Comparison of ENCODE assay signal across 6 cellular contexts in the genomic region with DNA sequence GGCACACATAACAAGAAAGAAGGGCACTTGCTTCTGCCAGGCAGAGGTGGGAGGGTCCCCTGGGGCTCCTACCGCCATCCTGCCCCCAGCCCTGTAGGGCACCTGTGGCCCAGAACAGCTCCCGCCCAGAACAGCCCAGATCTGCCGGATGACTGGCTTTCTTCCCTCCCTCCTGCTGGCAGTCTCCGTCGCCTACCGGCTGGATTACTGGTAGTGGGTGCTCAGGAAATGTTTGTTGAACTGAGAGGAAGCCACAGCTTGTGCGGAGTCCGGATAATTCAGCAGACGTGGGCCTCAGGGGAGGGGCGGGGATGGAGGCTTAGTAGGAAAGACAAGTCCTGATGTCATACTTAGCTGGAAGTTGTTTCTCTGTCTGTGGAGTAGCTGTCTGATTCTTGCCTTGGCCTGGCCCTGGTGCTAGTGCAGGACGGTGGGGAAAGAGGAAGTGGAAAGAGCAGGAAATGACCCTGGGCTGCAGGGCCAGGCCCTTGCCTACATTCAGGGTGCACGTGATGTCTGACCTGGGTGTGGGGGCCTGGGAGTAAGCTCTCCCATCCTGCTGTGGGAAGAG. TPM values are rescaled to one million over a fixed set of nuclear protein-coding genes. Genes with fewer than 3 reads are reported as not detected.
DNase-seq lines count a peak whose midpoint lies in the region; ATAC-seq and TF ChIP-seq lines count a peak whose summit lies in the region.

No MANE protein-coding gene starts in this region.

- H3K27me3 ChIP-seq in CD4-positive, alpha-beta memory T cell (ENCODE audit: insufficient read depth, low read length): no peaks in the 10 kb centered on the region
- H3K27me3 ChIP-seq in stomach (no peaks in the 10 kb centered on the region), H7 (ENCODE audit: control insufficient read depth, insufficient read depth, low read length) (no peaks in the 10 kb centered on the region)

- ATAC-seq in Right ventricle myocardium superior (ENCODE audit: poor library complexity): peak; percentile 11
- ATAC-seq in GM19324 (IDR thresholded peaks at IDR 0.05; ENCODE audit: low FRiP score, unreplicated experiment): no peak

- TF ChIP-seq CTCF in stomach (IDR thresholded peaks at IDR 0.05): no peak

- no peaks in the 10 kb centered on the region for H3K9me3 ChIP-seq in CD4-positive, alpha-beta memory T cell (ENCODE audit: control insufficient read depth in 1 of 2, low read length in 2 of 2)
- no peaks in the 10 kb centered on the region for H3K9me3 ChIP-seq in stomach

- H3K27ac ChIP-seq in CD4-positive, alpha-beta memory T cell (ENCODE audit: low read depth, low read length): no peak overlapping the region
- H3K27ac ChIP-seq in stomach: peak overlapping the region; percentile 46 to 95 (median 92)

- TF ChIP-seq POLR2A in stomach (IDR thresholded peaks at IDR 0.05): no peak

- peak in 1 of 5 donors; percentile 11 for DNase-seq in CD4-positive, alpha-beta memory T cell
- DNase-seq in SIG-M5 treated with dmso at 0.1 percent for 504 hours (lab: John Stamatoyannopoulos, UW; ENCODE audit: unreplicated experiment): peak; percentile 73
- peak; percentile 87 for DNase-seq in Right ventricle myocardium superior
- no peak for DNase-seq in stomach
- no peak for DNase-seq in H7

- no peaks in the 10 kb centered on the region for H3K9me3 Mint-ChIP-seq in CD4-positive, alpha-beta memory T cell

- WGBS in stomach, 5 donors: 37 to 63% (median 46%) methylated on average over 12 of the region's 12 CpGs

- POLR2A ChIA-PET in CD4-positive, alpha-beta memory T cell (lab: Charles Lee; ENCODE audit: partially characterized antibody): interaction anchor here (0.9 to 1.7 kb wide), 4 partner anchors 8 to 106 kb away, joined by 3 to 7 read pairs (median 4); a partner anchor contains a TSS

- peak overlapping the region in 6 of 7 donors; percentile 6 to 86 (median 67) for H3K27ac Mint-ChIP-seq in CD4-positive, alpha-beta memory T cell

- TF ChIP-seq EP300 in stomach (IDR thresholded peaks at IDR 0.05): no peak

- H3K4me3 ChIP-seq in CD4-positive, alpha-beta memory T cell (ENCODE audit: low read length in 2 of 2): no peak overlapping the region
- peak overlapping the region in 1 of 4 donors; percentile 9 for H3K4me3 ChIP-seq in stomach
- no peak overlapping the region for H3K4me3 ChIP-seq in H7 (ENCODE audit: insufficient read depth, low read depth, low read length)

- H3K4me3 Mint-ChIP-seq in CD4-positive, alpha-beta memory T cell: peak overlapping the region in 4 of 8 donors; percentile 24 to 60 (median 36)

- CTCF ChIA-PET in CD4-positive, alpha-beta memory T cell (lab: Charles Lee; ENCODE audit: partially characterized antibody): interaction anchor here (1.3 to 21.4 kb wide), 7 partner anchors 7 to 58 kb away, joined by 4 to 634 read pairs (median 39); a partner anchor contains a TSS

- H3K4me1 Mint-ChIP-seq in CD4-positive, alpha-beta memory T cell: peaks cover 7 to 16% (median 9%) of the 10 kb centered on the region in 4 donors

- peaks cover 15% of the 10 kb centered on the region for H3K4me1 ChIP-seq in CD4-positive, alpha-beta memory T cell (ENCODE audit: insufficient read depth, low read length)
- peaks cover 38 to 99% (median 76%) of the 10 kb centered on the region in 4 donors for H3K4me1 ChIP-seq in stomach

- intact Hi-C loops in CD4-positive, alpha-beta memory T cell (cut with micrococcal nuclease): no loop called here
- intact Hi-C loops in Right ventricle myocardium superior (cut with DNase I): no loop called here
- intact Hi-C loops in stomach (cut with DNase I; ENCODE audit: low total_unique reads): no loop called here

- H3K36me3 Mint-ChIP-seq in CD4-positive, alpha-beta memory T cell: no peaks in the 10 kb centered on the region

- H3K36me3 ChIP-seq in CD4-positive, alpha-beta memory T cell (ENCODE audit: insufficient read depth, low read length): no peaks in the 10 kb centered on the region
- H3K36me3 ChIP-seq in stomach (peaks cover 4 to 27% (median 22%) of the 10 kb centered on the region in 4 donors), H7 (replicated peaks; ENCODE audit: control insufficient read depth, insufficient read depth, low read length) (no peaks in the 10 kb centered on the region; the same call in 1 of the 2 replicates)

- peaks cover 0 to 2% of the 10 kb centered on the region in 2 donors for H3K27me3 Mint-ChIP-seq in CD4-positive, alpha-beta memory T cell

RNA-seq across cellular contexts. Expression of a gene that starts 6.7 kb away (rescaled TPM):
- total RNA-seq in CD4-positive, alpha-beta memory T cell: 1 to 10 TPM; 2.6 to 5.1 TPM
- under 1 TPM in 1 of 2 donors, not detected in 1; 0.53 TPM for polyA plus RNA-seq in CD4-positive, alpha-beta memory T cell
- total RNA-seq in Right ventricle myocardium superior (155 TPM), stomach (10 to 100 TPM in 4 of 5 donors, under 1 TPM in 1; 0.58 to 39.3 (median 21.1) TPM)
- 1 to 10 TPM; 2.9 to 9.7 (median 8.2) TPM for polyA plus RNA-seq in stomach
- 0.03 and 0.18 TPM in 2 replicates for total RNA-seq in H7 (2014; rRNA removed; shearing (Covaris generic))

RNA-seq across cellular contexts. Expression of a gene that starts 10.5 kb away (rescaled TPM):
- 1 to 10 TPM; 7.2 to 7.5 TPM for total RNA-seq in CD4-positive, alpha-beta memory T cell
- polyA plus RNA-seq in CD4-positive, alpha-beta memory T cell: 1 to 10 TPM in 1 of 2 donors, under 1 TPM in 1; 0.08 to 2.8 TPM
- total RNA-seq in Right ventricle myocardium superior: 56.2 TPM
- 10 to 100 TPM; 16.4 to 65.2 (median 21.6) TPM for total RNA-seq in stomach
- polyA plus RNA-seq in stomach: 10 to 100 TPM in 1 of 3 donors, 1 to 10 TPM in 2; 3.4 to 20.5 (median 8.8) TPM
- total RNA-seq in H7 (2014; rRNA removed; shearing (Covaris generic)): 15.2 and 15.8 TPM in 2 replicates

RNA-seq across cellular contexts. Expression of a gene that starts 16.8 kb away (rescaled TPM):
- not detected for total RNA-seq in CD4-positive, alpha-beta memory T cell
- not detected for polyA plus RNA-seq in CD4-positive, alpha-beta memory T cell
- total RNA-seq in Right ventricle myocardium superior (not detected), stomach (1,000 to 10,000 TPM in 1 of 5 donors, 10 to 100 TPM in 2, 1 to 10 TPM in 1, not detected in 1; 4.7 to 1,748 (median 37.2) TPM)
- polyA plus RNA-seq in stomach: 1,000 to 10,000 TPM in 1 of 3 donors, 100 to 1,000 TPM in 2; 132 to 2,907 (median 156) TPM
- not detected in 2 replicates for total RNA-seq in H7 (2014; rRNA removed; shearing (Covaris generic))

RNA-seq across cellular contexts. Expression of a gene that starts 24.0 kb away (rescaled TPM):
- total RNA-seq in CD4-positive, alpha-beta memory T cell: under 1 TPM; 0.03 to 0.23 TPM
- under 1 TPM in 1 of 2 donors, not detected in 1; 0.05 TPM for polyA plus RNA-seq in CD4-positive, alpha-beta memory T cell
- 5.9 TPM for total RNA-seq in Right ventricle myocardium superior
- 10 to 100 TPM in 1 of 5 donors, under 1 TPM in 3, not detected in 1; 0.29 to 10.1 (median 0.48) TPM for total RNA-seq in stomach
- polyA plus RNA-seq in stomach: 1 to 10 TPM in 1 of 3 donors, under 1 TPM in 2; 0.15 to 1.7 (median 0.93) TPM
- total RNA-seq in H7 (2014; rRNA removed; shearing (Covaris generic)): 0.04 and 0.52 TPM in 2 replicates

RNA-seq across cellular contexts. Expression of a gene that starts 26.3 kb away (rescaled TPM):
- total RNA-seq in CD4-positive, alpha-beta memory T cell: 100 to 1,000 TPM; 211 to 219 TPM
- 10 to 100 TPM; 22.6 to 37.5 TPM for polyA plus RNA-seq in CD4-positive, alpha-beta memory T cell
- total RNA-seq in Right ventricle myocardium superior: 7.7 TPM
- 10 to 100 TPM in 3 of 5 donors, 1 to 10 TPM in 2; 3.5 to 12.5 (median 11.7) TPM for total RNA-seq in stomach
- 1 to 10 TPM; 5.3 to 5.6 (median 5.4) TPM for polyA plus RNA-seq in stomach
- total RNA-seq in H7 (2014; rRNA removed; shearing (Covaris generic)): 11.3 and 13.9 TPM in 2 replicates

Comparison
In these comparisons a context has a peak if more than half of its experiments do, and no peak if none do; other contexts are left out.
1. DNase-seq: peak in SIG-M5 treated with dmso at 0.1 percent for 504 hours (single experiment) and Right ventricle myocardium superior (single experiment); none in stomach (single experiment) and H7 (single experiment).